24 cellular contexts compared by ENCODE assay signal in the genomic region with DNA sequence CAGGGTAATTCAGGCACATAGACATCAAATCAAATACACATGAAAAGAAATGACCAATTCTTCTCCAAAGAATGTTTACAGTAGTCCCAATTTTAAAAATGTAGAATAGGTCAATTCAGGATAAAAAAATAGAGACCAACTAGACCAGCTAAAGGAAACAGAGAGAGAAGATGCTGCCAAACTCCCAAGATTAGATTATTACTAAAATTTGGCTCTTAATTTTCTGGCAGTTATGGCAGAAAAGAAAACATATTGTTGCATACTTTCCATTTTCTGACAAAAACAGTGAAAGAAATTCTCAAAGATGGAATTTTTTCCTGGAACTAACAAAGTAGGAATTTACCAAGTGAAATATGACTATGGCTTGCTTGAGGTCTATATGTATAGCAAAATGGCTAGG.
"Had no signal": no experiment of that assay in that cellular context is flagged by ENCODE, and none has a peak within 500 bp of the region (broad histone marks: within the 10 kb centered on the region; RNA-seq: fewer than 3 reads in every experiment).

No MANE protein-coding gene starts in this region.

- ATAC-seq: lower lobe of right lung; natural killer cell treated with Interleukin-12 subunit alpha and Interleukin-12 subunit beta and Interleukin-15 and Interleukin-18, amount 100 ng/mL, for 72 hours; psoas muscle; right lobe of liver; stimulated activated effector memory CD8-positive, alpha-beta T cell treated with anti-CD3 and anti-CD28 coated beads, Interleukin-12 subunit alpha, Interleukin-12 subunit beta, amount 100 ng/mL, for 72 hours had no signal

- H3K9me3 Mint-ChIP-seq: memory B cell; natural killer cell treated with Interleukin-12 subunit alpha and Interleukin-12 subunit beta and Interleukin-15 and Interleukin-18, amount 100 ng/mL, for 72 hours; stimulated activated effector memory CD8-positive, alpha-beta T cell treated with anti-CD3 and anti-CD28 coated beads, Interleukin-12 subunit alpha, Interleukin-12 subunit beta, amount 100 ng/mL, for 72 hours; stimulated activated naive CD8-positive, alpha-beta T cell treated with anti-CD3 and anti-CD28 coated beads, Interleukin-15, Interleukin-2, amounts not matched to agents 100 ng/mL and 50 ng/mL, for 24 hours had no signal

- H3K4me1 Mint-ChIP-seq: stimulated activated effector memory CD8-positive, alpha-beta T cell treated with anti-CD3 and anti-CD28 coated beads, Interleukin-12 subunit alpha, Interleukin-12 subunit beta, amount 100 ng/mL, for 72 hours had no signal

- H3K4me3 Mint-ChIP-seq: memory B cell; natural killer cell treated with Interleukin-12 subunit alpha and Interleukin-12 subunit beta and Interleukin-15 and Interleukin-18, amount 100 ng/mL, for 72 hours; stimulated activated effector memory CD8-positive, alpha-beta T cell treated with anti-CD3 and anti-CD28 coated beads, Interleukin-12 subunit alpha, Interleukin-12 subunit beta, amount 100 ng/mL, for 72 hours; stimulated activated naive CD8-positive, alpha-beta T cell treated with anti-CD3 and anti-CD28 coated beads, Interleukin-15, Interleukin-2, amounts not matched to agents 100 ng/mL and 50 ng/mL, for 24 hours had no signal

- H3K27me3 Mint-ChIP-seq: stimulated activated naive CD8-positive, alpha-beta T cell treated with anti-CD3 and anti-CD28 coated beads, Interleukin-15, Interleukin-2, amounts not matched to agents 100 ng/mL and 50 ng/mL, for 24 hours had no signal

- H3K36me3 Mint-ChIP-seq: memory B cell; natural killer cell treated with Interleukin-12 subunit alpha and Interleukin-12 subunit beta and Interleukin-15 and Interleukin-18, amount 100 ng/mL, for 72 hours; stimulated activated effector memory CD8-positive, alpha-beta T cell treated with anti-CD3 and anti-CD28 coated beads, Interleukin-12 subunit alpha, Interleukin-12 subunit beta, amount 100 ng/mL, for 72 hours had no signal

- H3K27ac Mint-ChIP-seq: memory B cell; natural killer cell treated with Interleukin-12 subunit alpha and Interleukin-12 subunit beta and Interleukin-15 and Interleukin-18, amount 100 ng/mL, for 72 hours; stimulated activated effector memory CD8-positive, alpha-beta T cell treated with anti-CD3 and anti-CD28 coated beads, Interleukin-12 subunit alpha, Interleukin-12 subunit beta, amount 100 ng/mL, for 72 hours; stimulated activated naive CD8-positive, alpha-beta T cell treated with anti-CD3 and anti-CD28 coated beads, Interleukin-15, Interleukin-2, amounts not matched to agents 100 ng/mL and 50 ng/mL, for 24 hours had no signal

- H3K4me1 ChIP-seq: lower lobe of right lung, psoas muscle, right lobe of liver, uterus had no signal

- DNase-seq: dorsolateral prefrontal cortex; effector CD8-positive, alpha-beta T cell; foreskin melanocyte; head of caudate nucleus; kidney; left cardiac atrium; left ventricle myocardium inferior; lower lobe of right lung; midbrain; occipital lobe; psoas muscle; retina; right lobe of liver; stimulated activated CD4-positive, alpha-beta T cell treated with anti-CD3 and anti-CD28 coated beads, Interleukin-4, amount 100 ng/mL, for 1 hour; stimulated activated CD8-positive, alpha-beta memory T cell treated with anti-CD3 and anti-CD28 coated beads, Interleukin-4, amount 100 ng/mL, for 48 hours; tibial artery; upper lobe of left lung; uterus had no signal

- H3K9me3 ChIP-seq: left ventricle myocardium inferior, lower lobe of right lung, psoas muscle, right lobe of liver, tibial artery, upper lobe of left lung, uterus had no signal

- H3K36me3 ChIP-seq: tibial artery, uterus had no signal

- H3K27ac ChIP-seq: hepatocyte, left ventricle myocardium inferior, lower lobe of right lung, psoas muscle, right lobe of liver, tibial artery, upper lobe of left lung, uterus had no signal

- H3K27me3 ChIP-seq: dorsolateral prefrontal cortex, hepatocyte, right lobe of liver, tibial artery, upper lobe of left lung, uterus had no signal

- H3K4me3 ChIP-seq: coronary artery, dorsolateral prefrontal cortex, hepatocyte, left ventricle myocardium inferior, lower lobe of right lung, psoas muscle, right lobe of liver, tibial artery, upper lobe of left lung, uterus had no signal
